Comparison of ENCODE assay signal across 16 cellular contexts in the genomic region with DNA sequence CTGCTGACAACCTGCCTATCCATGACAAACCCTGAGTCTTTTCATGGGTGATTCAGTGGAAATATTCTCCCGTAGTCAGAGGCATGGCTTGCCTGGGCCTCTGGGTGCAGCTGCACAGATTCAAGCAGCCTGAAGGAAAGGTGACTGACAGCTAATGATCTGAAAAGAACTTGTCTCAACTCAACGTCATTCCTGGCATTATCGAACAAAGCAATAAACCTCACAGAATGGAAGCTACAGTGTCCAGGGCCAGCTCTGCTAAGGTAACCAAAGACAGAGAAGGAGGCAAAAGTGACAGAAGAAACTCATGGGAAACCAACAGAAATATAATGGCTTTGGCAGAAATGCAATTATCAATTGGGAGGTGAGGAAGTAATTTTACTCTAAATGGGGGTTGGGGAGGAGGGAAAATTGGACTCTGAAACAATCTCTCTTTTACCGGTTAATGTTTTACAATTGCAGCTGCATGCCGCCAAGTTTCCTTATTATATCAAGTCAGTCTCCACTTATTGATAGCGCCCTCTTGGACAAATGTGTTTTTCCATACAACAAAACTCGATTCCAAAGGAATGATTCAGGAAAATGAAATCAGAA. TPM values are rescaled to one million over a fixed set of nuclear protein-coding genes. Genes with fewer than 3 reads are reported as not detected.
DNase-seq lines count a peak whose midpoint lies in the region; ATAC-seq and TF ChIP-seq lines count a peak whose summit lies in the region.
"Had no signal": no experiment of that assay in that cellular context is flagged by ENCODE, and none has a peak within 500 bp of the region (broad histone marks: within the 10 kb centered on the region; RNA-seq: fewer than 3 reads in every experiment).

No MANE protein-coding gene starts in this region.

- no peak overlapping the region for H3K9ac ChIP-seq in mesenchymal stem cell (ENCODE audit: low read length)

- no peak overlapping the region for H4K91ac ChIP-seq in mesenchymal stem cell (ENCODE audit: low read length)

- peak overlapping the region; percentile 6 to 73 for H3K18ac ChIP-seq in mesenchymal stem cell (ENCODE audit: low read depth in 1 of 2, low read length in 2 of 2)

- no peak overlapping the region for H2AFZ ChIP-seq in mesenchymal stem cell (ENCODE audit: low read depth, low read length)

- TF ChIP-seq CTCF in dorsolateral prefrontal cortex (IDR thresholded peaks at IDR 0.05 in 54 of 56, conservative IDR thresholded peaks at IDR 0.05 in 2 of 56; ENCODE audit: low read depth in 1 of 56, partially characterized antibody in 56 of 56): no peak
- TF ChIP-seq CTCF in suprapubic skin (IDR thresholded peaks at IDR 0.05): no peak

- peak overlapping the region; percentile 1 for H4K8ac ChIP-seq in mesenchymal stem cell (ENCODE audit: low read length)

- H2BK120ac ChIP-seq in mesenchymal stem cell (ENCODE audit: low read depth, low read length): no peak overlapping the region

- no peak overlapping the region for H2BK15ac ChIP-seq in mesenchymal stem cell (ENCODE audit: low read depth, poor library complexity, severe bottlenecking)

- peaks cover 6% of the 10 kb centered on the region for H3K4me1 ChIP-seq in mesenchymal stem cell (ENCODE audit: control insufficient read depth, insufficient read depth, low read depth, low read length)
- peaks cover 50% of the 10 kb centered on the region for H3K4me1 ChIP-seq in suprapubic skin

- H3K36me3 ChIP-seq in MG63: peaks cover 57% of the 10 kb centered on the region
- H3K36me3 ChIP-seq in mesenchymal stem cell (ENCODE audit: control insufficient read depth in 1 of 2, insufficient read depth in 2 of 2, low read depth in 1 of 2, low read length in 2 of 2): peaks cover 0 to 13% of the 10 kb centered on the region in 2 experiments
- no peaks in the 10 kb centered on the region for H3K36me3 ChIP-seq in suprapubic skin

- no peak for TF ChIP-seq POLR2A in suprapubic skin (IDR thresholded peaks at IDR 0.05)

- no peak overlapping the region for H3K4me2 ChIP-seq in mesenchymal stem cell (ENCODE audit: low read length, poor library complexity, severe bottlenecking)

- peaks cover 13% of the 10 kb centered on the region for H3K79me1 ChIP-seq in mesenchymal stem cell (replicated peaks; ENCODE audit: low read length, poor library complexity, severe bottlenecking)

- H3K27me3 ChIP-seq in MG63 (no peaks in the 10 kb centered on the region), dorsolateral prefrontal cortex (no peaks in the 10 kb centered on the region), mesenchymal stem cell (ENCODE audit: control insufficient read depth in 1 of 2, insufficient read depth in 1 of 2, low read length in 2 of 2) (no peaks in the 10 kb centered on the region), suprapubic skin (no peaks in the 10 kb centered on the region)

- TF ChIP-seq EP300 in suprapubic skin (IDR thresholded peaks at IDR 0.05): no peak

- H2BK12ac ChIP-seq in mesenchymal stem cell (ENCODE audit: low read length in 2 of 2): no peak overlapping the region

- DNase-seq in MG63 (peak; percentile 48), dorsolateral prefrontal cortex (no peak), mesenchymal stem cell (no peak), suprapubic skin (ENCODE audit: low spot score in 2 of 2) (no peak), COLO668 (lab: John Stamatoyannopoulos, UW; ENCODE audit: unreplicated experiment) (no peak), iPS-NIHi7 (ENCODE audit: extremely low spot score) (no peak)
- DNase-seq: activated CD4-positive, alpha-beta T cell treated with anti-CD3 and anti-CD28 coated beads, Interleukin-2, amount 50 U/mL, for 48 hours; aorta; endodermal cell; NCI-H1417; NCI-H446; retina; stimulated activated naive CD4-positive, alpha-beta T cell treated with Interleukin-2 at 50 U/mL for 16 hours; T1000 had no signal

- H2AK5ac ChIP-seq in mesenchymal stem cell (ENCODE audit: low read length, severe bottlenecking): peak overlapping the region; percentile 23

- no peak overlapping the region for H3K4ac ChIP-seq in mesenchymal stem cell (ENCODE audit: low read depth in 1 of 2, low read length in 2 of 2)

- peak overlapping the region; percentile 53 for H2BK5ac ChIP-seq in mesenchymal stem cell (ENCODE audit: low read depth, low read length, poor library complexity, severe bottlenecking)

- no peak overlapping the region for H3K14ac ChIP-seq in mesenchymal stem cell (ENCODE audit: low read length in 2 of 2)

- WGBS in mesenchymal stem cell: 84% methylated on average over 7 of the region's 7 CpGs
- WGBS in suprapubic skin: 62% methylated on average over 7 of the region's 7 CpGs

- no peak overlapping the region for H3K4me3 ChIP-seq in MG63
- H3K4me3 ChIP-seq in dorsolateral prefrontal cortex: no peak overlapping the region
- H3K4me3 ChIP-seq in mesenchymal stem cell (ENCODE audit: insufficient read depth in 1 of 2, low read depth in 1 of 2, low read length in 2 of 2): no peak overlapping the region
- H3K4me3 ChIP-seq in suprapubic skin: no peak overlapping the region

- H3K9me3 ChIP-seq in MG63 (peaks cover 6% of the 10 kb centered on the region), mesenchymal stem cell (ENCODE audit: control insufficient read depth, low read length) (no peaks in the 10 kb centered on the region), suprapubic skin (no peaks in the 10 kb centered on the region)

- no peak overlapping the region for H3K23ac ChIP-seq in mesenchymal stem cell (ENCODE audit: low read length in 2 of 2)

- ATAC-seq in HG03175 (IDR thresholded peaks at IDR 0.05; ENCODE audit: unreplicated experiment): no peak
- ATAC-seq: Right ventricle myocardium inferior had no signal

- H3K27ac ChIP-seq in dorsolateral prefrontal cortex: peak overlapping the region in 33 of 59 donors; percentile 2 to 78 (median 27)
- H3K27ac ChIP-seq in mesenchymal stem cell (ENCODE audit: low read length, poor library complexity, severe bottlenecking): peak overlapping the region; percentile 74
- H3K27ac ChIP-seq in suprapubic skin: peak overlapping the region; percentile 40

- intact Hi-C loops in dorsolateral prefrontal cortex (cut with DNase I): no loop called here

RNA-seq across cellular contexts. Expression of a gene that starts 12.9 kb away (rescaled TPM):
- 16.4 and 19.2 TPM in 2 replicates for total RNA-seq in MG63 (2014; rRNA removed; shearing (Covaris generic); ENCODE audit: low replicate concordance)
- 10 to 100 TPM; 42.3 to 91.6 (median 62.0) TPM for total RNA-seq in dorsolateral prefrontal cortex
- polyA plus RNA-seq in mesenchymal stem cell (2013, experiment 1 of 2): 16.1 TPM
- 14.5 TPM for polyA plus RNA-seq in mesenchymal stem cell (2013, experiment 2 of 2)
- 10 to 100 TPM in 3 of 4 donors, 1 to 10 TPM in 1; 7.9 to 31.4 (median 15.9) TPM for total RNA-seq in suprapubic skin
